7 cellular contexts compared by ENCODE assay signal in genomic region chr16:87992142-87992541, GRCh38. TPM values are rescaled to one million over a fixed set of nuclear protein-coding genes. Genes with fewer than 3 reads are reported as not detected.
"Had no signal": no experiment of that assay in that cellular context is flagged by ENCODE, and none has a peak within 500 bp of the region (broad histone marks: within the 10 kb centered on the region; RNA-seq: fewer than 3 reads in every experiment).

No MANE protein-coding gene starts in this region.

RNA-seq across cellular contexts. Expression of gene CA5A, which starts 55.8 kb away (rescaled TPM):
- total RNA-seq: LHCN-M2, MCF 10A, OCI-LY7, Right ventricle myocardium inferior, RPMI7951, SJCRH30, SK-MEL-5 had no signal
